In genomic region chr3:37492977-37493471, GRCh38 we compare ENCODE assay signal across 1 cellular context.
TF ChIP-seq lines count a peak whose summit lies in the region.

No MANE protein-coding gene starts in this region.

TF ChIP-seq in SK-N-SH treated with all-trans-retinoic acid at 6 μM for 48 hours, 23 proteins besides CTCF, POLR2A, EP300 and RAD21 (continued from another document):
- TF ChIP-seq PATZ1 (CRISPR knock-in tag; IDR thresholded peaks at IDR 0.05; ENCODE audit: borderline replicate concordance) (no peak), ESRRG (CRISPR knock-in tag; IDR thresholded peaks at IDR 0.05) (0 out of 2 replicates have a peak, but pooled peaks have one; percentile 48), ZFP3 (CRISPR knock-in tag; IDR thresholded peaks at IDR 0.05) (peak; percentile 47; the same call in 1 of the 2 replicates), ZNF8 (CRISPR knock-in tag; IDR thresholded peaks at IDR 0.05) (0 out of 2 replicates have a peak, but pooled peaks have one; percentile 35)
